Comparison of ENCODE assay signal across 18 cellular contexts in the genomic region with DNA sequence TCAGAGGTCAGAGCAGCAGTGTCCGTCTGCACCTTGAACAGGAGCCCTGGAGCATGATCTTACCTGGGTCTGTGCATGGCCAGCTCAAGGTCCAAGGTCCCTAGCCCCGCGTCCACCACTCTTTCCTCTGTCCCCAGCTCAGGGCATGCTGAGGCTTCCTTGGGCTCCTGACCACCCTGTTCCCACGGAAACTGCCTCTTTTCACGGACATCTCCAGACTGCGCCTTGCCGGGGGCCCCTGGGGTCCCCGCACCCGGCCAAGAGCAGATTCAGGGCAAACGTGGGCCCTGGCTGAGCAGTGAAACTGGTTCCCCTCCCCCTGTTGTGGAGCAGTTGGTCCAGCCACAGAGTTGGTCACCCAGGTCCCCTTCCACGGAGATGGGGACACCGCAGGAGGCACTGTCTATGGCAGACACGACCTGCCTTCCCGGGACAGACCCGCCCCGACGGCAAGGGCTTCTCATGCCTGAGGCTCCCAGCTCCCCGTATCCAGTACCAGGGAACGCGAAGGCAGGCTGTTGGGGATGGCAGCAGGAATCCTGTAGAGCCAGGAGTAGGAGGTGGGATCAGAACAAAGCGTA.
DNase-seq lines count a peak whose midpoint lies in the region; ATAC-seq and TF ChIP-seq lines count a peak whose summit lies in the region.
"Had no signal": no experiment of that assay in that cellular context is flagged by ENCODE, and none has a peak within 500 bp of the region (broad histone marks: within the 10 kb centered on the region; RNA-seq: fewer than 3 reads in every experiment).

No MANE protein-coding gene starts in this region.

- TF ChIP-seq CTCF in chondrocyte (IDR thresholded peaks at IDR 0.05) (no peak), spleen (IDR thresholded peaks at IDR 0.05 in 8 of 11, conservative IDR thresholded peaks at IDR 0.05 in 3 of 11) (no peak), GM23338 (conservative IDR thresholded peaks at IDR 0.05; ENCODE audit: low read depth in 2 of 2) (no peak)

- intact Hi-C loops in spleen (cut with DNase I; ENCODE audit: low total_unique reads): no loop called here

- no peak overlapping the region for H3K4me2 ChIP-seq in neuronal stem cell (ENCODE audit: insufficient read depth, low read length, poor library complexity, severe bottlenecking)
- no peak overlapping the region for H3K4me2 ChIP-seq in GM23338
- H3K4me2 ChIP-seq: A549, BLaER1 had no signal

- H3K9me3 ChIP-seq in neuronal stem cell (replicated peaks in 1 of 2; ENCODE audit: control insufficient read depth in 2 of 2, insufficient read depth in 1 of 2, low read depth in 1 of 2, low read length in 2 of 2) (no peaks in the 10 kb centered on the region), spleen (no peaks in the 10 kb centered on the region)
- H3K9me3 ChIP-seq: A549, BLaER1 had no signal

- no peak for TF ChIP-seq POLR2A in spleen (IDR thresholded peaks at IDR 0.05)

- H3K4me1 ChIP-seq in neuronal stem cell (ENCODE audit: control insufficient read depth in 2 of 2, insufficient read depth in 1 of 2, low read depth in 1 of 2, low read length in 2 of 2) (peaks cover 0 to 24% of the 10 kb centered on the region in 2 donors), spleen (no peaks in the 10 kb centered on the region), GM23338 (ENCODE audit: insufficient read depth) (no peaks in the 10 kb centered on the region)
- H3K4me1 ChIP-seq: A549 had no signal

- H3F3A ChIP-seq in GM23338 (replicated peaks; ENCODE audit: low read depth): 0 out of 2 replicates have a peak, but pooled peaks cover 4% of the 10 kb centered on the region

- H3K79me1 ChIP-seq in neuronal stem cell (ENCODE audit: low read depth, low read length): no peaks in the 10 kb centered on the region

- no peak overlapping the region for H2BK120ac ChIP-seq in neuronal stem cell (ENCODE audit: low read depth, low read length)

- H2AFZ ChIP-seq in neuronal stem cell (ENCODE audit: low read length) (no peak overlapping the region), GM23338 (no peak overlapping the region)

- H3K27me3 ChIP-seq in neuronal stem cell (ENCODE audit: control insufficient read depth in 3 of 3, insufficient read depth in 3 of 3, low read depth in 1 of 3, low read length in 3 of 3) (peaks cover 0 to 12% (median 0%) of the 10 kb centered on the region in 3 experiments), spleen (replicated peaks in 1 of 7) (peaks cover 0 to 41% (median 0%) of the 10 kb centered on the region in 7 donors), GM23338 (ENCODE audit: insufficient read depth) (no peaks in the 10 kb centered on the region)
- H3K27me3 ChIP-seq: BLaER1 had no signal

- H3K9ac ChIP-seq in neuronal stem cell (ENCODE audit: low read depth, low read length, poor library complexity): no peak overlapping the region
- H3K9ac ChIP-seq: BLaER1 had no signal

- H3K27me3 Mint-ChIP-seq in chondrocyte (ENCODE audit: low read depth) (peaks cover 1% of the 10 kb centered on the region), GM23338 (ENCODE audit: insufficient read depth, low read depth, poor library complexity) (peaks cover 18% of the 10 kb centered on the region)
- H3K27me3 Mint-ChIP-seq: IgD-negative memory B cell had no signal

- WGBS in neuronal stem cell (ENCODE audit: extremely low coverage in 2 of 2, insufficient read length in 2 of 2, insufficient replicate concordance in 1 of 2), 2 donors: no CpG with 5 or more reads among the region's 21 CpGs
- WGBS in spleen, 5 donors: 81 to 87% (median 85%) methylated on average over 17 to 21 of the region's 21 CpGs

- H3K4ac ChIP-seq in neuronal stem cell (ENCODE audit: low read length): no peak overlapping the region

- no peaks in the 10 kb centered on the region for H4K20me1 ChIP-seq in GM23338 (replicated peaks; ENCODE audit: insufficient read depth)
- H4K20me1 ChIP-seq: BLaER1 had no signal

- no peak overlapping the region for H3K4me3 Mint-ChIP-seq in chondrocyte (ENCODE audit: unreplicated experiment)
- H3K4me3 Mint-ChIP-seq in GM23338: no peak overlapping the region
- H3K4me3 Mint-ChIP-seq: CD14-positive monocyte; CD4-positive, alpha-beta memory T cell; IgD-negative memory B cell had no signal

- H2AK5ac ChIP-seq in neuronal stem cell (ENCODE audit: low read depth, low read length): peak overlapping the region; percentile 76

- DNase-seq in chondrocyte (ENCODE audit: low spot score) (peak; percentile 72), left kidney (ENCODE audit: low read depth, low spot score) (peak; percentile 3), neuronal stem cell (ENCODE audit: low spot score) (no peak), spleen (peak; percentile 69), DMS 273 (lab: John Stamatoyannopoulos, UW; ENCODE audit: unreplicated experiment) (no peak), nucleus accumbens (lab: John Stamatoyannopoulos, UW) (no peak), GM23338 (ENCODE audit: low spot score) (no peak)
- DNase-seq: AML-193; CD4-positive, alpha-beta memory T cell; DMS79 treated with DMSO at 0.1 percent for 48 hours; GF-D8; HCEC 1CT had no signal

- H3K9me3 Mint-ChIP-seq in chondrocyte (ENCODE audit: low read depth) (peaks cover 13% of the 10 kb centered on the region), GM23338 (no peaks in the 10 kb centered on the region; the same call in 2 of the 3 replicates)
- H3K9me3 Mint-ChIP-seq: CD14-positive monocyte had no signal

- H3K27ac Mint-ChIP-seq in chondrocyte (ENCODE audit: unreplicated experiment) (no peak overlapping the region), GM23338 (no peak overlapping the region)
- H3K27ac Mint-ChIP-seq: CD4-positive, alpha-beta memory T cell; IgD-negative memory B cell had no signal

- H2BK5ac ChIP-seq in neuronal stem cell (ENCODE audit: low read length): no peak overlapping the region

- no peaks in the 10 kb centered on the region for H3K36me3 Mint-ChIP-seq in chondrocyte (ENCODE audit: low read depth)
- no peaks in the 10 kb centered on the region; the same call in 2 of the 3 replicates for H3K36me3 Mint-ChIP-seq in GM23338 (ENCODE audit: low read depth)
- H3K36me3 Mint-ChIP-seq: CD14-positive monocyte; CD4-positive, alpha-beta memory T cell; IgD-negative memory B cell had no signal

- H2BK12ac ChIP-seq in neuronal stem cell (ENCODE audit: low read length): peak overlapping the region; percentile 50

- no peak overlapping the region for H3K23ac ChIP-seq in neuronal stem cell (ENCODE audit: low read depth, low read length, poor library complexity)

- ATAC-seq in HG03095 (IDR thresholded peaks at IDR 0.05; ENCODE audit: unreplicated experiment) (no peak), GM23338 (no peak)
- ATAC-seq: A549 had no signal

- H4K91ac ChIP-seq in neuronal stem cell (ENCODE audit: low read depth, low read length, poor library complexity): no peak overlapping the region

- no peak overlapping the region for H3K14ac ChIP-seq in neuronal stem cell (ENCODE audit: low read length)

- H3K18ac ChIP-seq in neuronal stem cell (ENCODE audit: low read length): peak overlapping the region; percentile 57

- H3K4me1 Mint-ChIP-seq in chondrocyte (ENCODE audit: low read depth) (no peaks in the 10 kb centered on the region), GM23338 (peaks cover 9% of the 10 kb centered on the region; the same call in 2 of the 3 replicates)
- H3K4me1 Mint-ChIP-seq: CD14-positive monocyte; CD4-positive, alpha-beta memory T cell; IgD-negative memory B cell had no signal

- peak overlapping the region; percentile 38 for H2BK15ac ChIP-seq in neuronal stem cell (ENCODE audit: low read length)

- H3K79me2 ChIP-seq in GM23338 (replicated peaks; ENCODE audit: insufficient read depth): no peaks in the 10 kb centered on the region

- no peak overlapping the region for H3K27ac ChIP-seq in neuronal stem cell (replicated peaks; ENCODE audit: low read length)
- H3K27ac ChIP-seq in spleen: no peak overlapping the region
- H3K27ac ChIP-seq in GM23338 (ENCODE audit: low read depth): no peak overlapping the region
- H3K27ac ChIP-seq: 22Rv1, A549, BLaER1 had no signal

- H4K8ac ChIP-seq in neuronal stem cell (ENCODE audit: low read depth, low read length): no peak overlapping the region

- H3K36me3 ChIP-seq in neuronal stem cell (replicated peaks in 1 of 2; ENCODE audit: control insufficient read depth in 2 of 2, insufficient read depth in 2 of 2, low read length in 2 of 2) (no peaks in the 10 kb centered on the region), spleen (no peaks in the 10 kb centered on the region), GM23338 (ENCODE audit: insufficient read depth) (no peaks in the 10 kb centered on the region)
- H3K36me3 ChIP-seq: BLaER1 had no signal

- no peaks in the 10 kb centered on the region for H3K9me2 ChIP-seq in GM23338 (ENCODE audit: insufficient read depth)

- H3K4me3 ChIP-seq in neuronal stem cell (ENCODE audit: low read length in 2 of 2) (no peak overlapping the region), spleen (no peak overlapping the region), GM23338 (no peak overlapping the region)
- H3K4me3 ChIP-seq: A549, BLaER1 had no signal

TF ChIP-seq in GM23338, 12 proteins besides CTCF, POLR2A, EP300 and RAD21 (continues in another document):
- TF ChIP-seq JUNB (IDR thresholded peaks at IDR 0.05; ENCODE audit: unreplicated experiment) (no peak), NANOG (IDR thresholded peaks at IDR 0.05; ENCODE audit: borderline replicate concordance) (no peak), EZH2phosphoT487 (IDR thresholded peaks at IDR 0.05; ENCODE audit: unreplicated experiment) (no peak), ZNF114 (CRISPR knock-in tag; IDR thresholded peaks at IDR 0.05) (no peak)

Comparison
In these comparisons a context has a peak if more than half of its experiments do, and no peak if none do; other contexts are left out.
1. DNase-seq: peak in chondrocyte (single experiment), left kidney (single experiment) and spleen (single experiment); none in neuronal stem cell (single experiment), DMS 273 (single experiment), nucleus accumbens (0 of 56) and GM23338 (single experiment).